ENCODE assay signal across 3 cellular contexts in the genomic region with DNA sequence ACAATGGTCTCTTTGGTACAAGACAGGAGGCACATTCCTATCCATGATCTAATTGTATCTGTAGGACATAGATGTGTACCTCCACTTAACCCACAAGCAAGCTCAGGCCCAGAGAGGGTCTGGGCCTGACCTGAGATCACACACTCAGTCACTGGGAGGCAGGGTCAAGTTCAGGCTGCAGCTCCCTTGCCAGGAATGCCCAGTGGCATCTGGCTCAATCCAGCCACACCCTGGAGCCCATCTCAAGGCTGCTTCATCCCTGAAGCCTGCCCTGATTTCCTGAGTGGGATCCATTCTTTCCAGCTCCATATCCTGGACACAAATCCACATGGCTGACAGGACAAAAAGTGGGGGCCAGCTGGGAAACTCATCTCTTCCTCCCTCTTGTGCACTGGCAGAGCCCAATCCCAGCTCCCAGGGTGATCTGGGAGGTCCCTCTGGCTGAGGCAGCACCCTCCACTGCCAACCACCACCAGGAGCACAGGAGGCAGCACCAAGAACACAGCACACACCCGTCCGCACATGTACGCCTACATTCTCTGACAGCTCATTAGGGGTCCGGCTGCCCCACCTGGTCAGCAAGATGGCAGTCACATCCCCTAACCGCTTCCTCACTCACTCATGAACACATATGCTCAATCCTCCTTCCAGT.
TF ChIP-seq lines count a peak whose summit lies in the region.

No MANE protein-coding gene starts in this region.

TF ChIP-seq in Ishikawa, 13 proteins besides CTCF, POLR2A, EP300 and RAD21:
- TF ChIP-seq TEAD4 (IDR thresholded peaks at IDR 0.05): 0 out of 2 replicates have a peak, but pooled peaks have one; percentile 16
- TF ChIP-seq TAF1 (IDR thresholded peaks at IDR 0.05; ENCODE audit: low read depth): no peak

TF ChIP-seq in H1, 55 proteins besides CTCF, POLR2A, EP300 and RAD21:
- TF ChIP-seq RFX5 (IDR thresholded peaks at IDR 0.05; ENCODE audit: borderline replicate concordance, low read depth, low read length): no peak
- no peak for TF ChIP-seq CHD1 (IDR thresholded peaks at IDR 0.05; ENCODE audit: low read depth, low read length)
- TF ChIP-seq POU5F1 (IDR thresholded peaks at IDR 0.05; ENCODE audit: low read depth, low read length): no peak
- no peak for TF ChIP-seq GTF2F1 (IDR thresholded peaks at IDR 0.05; ENCODE audit: borderline replicate concordance, low read depth, low read length)
- TF ChIP-seq, protein P1, sequence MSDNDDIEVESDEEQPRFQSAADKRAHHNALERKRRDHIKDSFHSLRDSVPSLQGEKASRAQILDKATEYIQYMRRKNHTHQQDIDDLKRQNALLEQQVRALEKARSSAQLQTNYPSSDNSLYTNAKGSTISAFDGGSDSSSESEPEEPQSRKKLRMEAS (IDR thresholded peaks at IDR 0.05): no peak
- TF ChIP-seq, protein P2, sequence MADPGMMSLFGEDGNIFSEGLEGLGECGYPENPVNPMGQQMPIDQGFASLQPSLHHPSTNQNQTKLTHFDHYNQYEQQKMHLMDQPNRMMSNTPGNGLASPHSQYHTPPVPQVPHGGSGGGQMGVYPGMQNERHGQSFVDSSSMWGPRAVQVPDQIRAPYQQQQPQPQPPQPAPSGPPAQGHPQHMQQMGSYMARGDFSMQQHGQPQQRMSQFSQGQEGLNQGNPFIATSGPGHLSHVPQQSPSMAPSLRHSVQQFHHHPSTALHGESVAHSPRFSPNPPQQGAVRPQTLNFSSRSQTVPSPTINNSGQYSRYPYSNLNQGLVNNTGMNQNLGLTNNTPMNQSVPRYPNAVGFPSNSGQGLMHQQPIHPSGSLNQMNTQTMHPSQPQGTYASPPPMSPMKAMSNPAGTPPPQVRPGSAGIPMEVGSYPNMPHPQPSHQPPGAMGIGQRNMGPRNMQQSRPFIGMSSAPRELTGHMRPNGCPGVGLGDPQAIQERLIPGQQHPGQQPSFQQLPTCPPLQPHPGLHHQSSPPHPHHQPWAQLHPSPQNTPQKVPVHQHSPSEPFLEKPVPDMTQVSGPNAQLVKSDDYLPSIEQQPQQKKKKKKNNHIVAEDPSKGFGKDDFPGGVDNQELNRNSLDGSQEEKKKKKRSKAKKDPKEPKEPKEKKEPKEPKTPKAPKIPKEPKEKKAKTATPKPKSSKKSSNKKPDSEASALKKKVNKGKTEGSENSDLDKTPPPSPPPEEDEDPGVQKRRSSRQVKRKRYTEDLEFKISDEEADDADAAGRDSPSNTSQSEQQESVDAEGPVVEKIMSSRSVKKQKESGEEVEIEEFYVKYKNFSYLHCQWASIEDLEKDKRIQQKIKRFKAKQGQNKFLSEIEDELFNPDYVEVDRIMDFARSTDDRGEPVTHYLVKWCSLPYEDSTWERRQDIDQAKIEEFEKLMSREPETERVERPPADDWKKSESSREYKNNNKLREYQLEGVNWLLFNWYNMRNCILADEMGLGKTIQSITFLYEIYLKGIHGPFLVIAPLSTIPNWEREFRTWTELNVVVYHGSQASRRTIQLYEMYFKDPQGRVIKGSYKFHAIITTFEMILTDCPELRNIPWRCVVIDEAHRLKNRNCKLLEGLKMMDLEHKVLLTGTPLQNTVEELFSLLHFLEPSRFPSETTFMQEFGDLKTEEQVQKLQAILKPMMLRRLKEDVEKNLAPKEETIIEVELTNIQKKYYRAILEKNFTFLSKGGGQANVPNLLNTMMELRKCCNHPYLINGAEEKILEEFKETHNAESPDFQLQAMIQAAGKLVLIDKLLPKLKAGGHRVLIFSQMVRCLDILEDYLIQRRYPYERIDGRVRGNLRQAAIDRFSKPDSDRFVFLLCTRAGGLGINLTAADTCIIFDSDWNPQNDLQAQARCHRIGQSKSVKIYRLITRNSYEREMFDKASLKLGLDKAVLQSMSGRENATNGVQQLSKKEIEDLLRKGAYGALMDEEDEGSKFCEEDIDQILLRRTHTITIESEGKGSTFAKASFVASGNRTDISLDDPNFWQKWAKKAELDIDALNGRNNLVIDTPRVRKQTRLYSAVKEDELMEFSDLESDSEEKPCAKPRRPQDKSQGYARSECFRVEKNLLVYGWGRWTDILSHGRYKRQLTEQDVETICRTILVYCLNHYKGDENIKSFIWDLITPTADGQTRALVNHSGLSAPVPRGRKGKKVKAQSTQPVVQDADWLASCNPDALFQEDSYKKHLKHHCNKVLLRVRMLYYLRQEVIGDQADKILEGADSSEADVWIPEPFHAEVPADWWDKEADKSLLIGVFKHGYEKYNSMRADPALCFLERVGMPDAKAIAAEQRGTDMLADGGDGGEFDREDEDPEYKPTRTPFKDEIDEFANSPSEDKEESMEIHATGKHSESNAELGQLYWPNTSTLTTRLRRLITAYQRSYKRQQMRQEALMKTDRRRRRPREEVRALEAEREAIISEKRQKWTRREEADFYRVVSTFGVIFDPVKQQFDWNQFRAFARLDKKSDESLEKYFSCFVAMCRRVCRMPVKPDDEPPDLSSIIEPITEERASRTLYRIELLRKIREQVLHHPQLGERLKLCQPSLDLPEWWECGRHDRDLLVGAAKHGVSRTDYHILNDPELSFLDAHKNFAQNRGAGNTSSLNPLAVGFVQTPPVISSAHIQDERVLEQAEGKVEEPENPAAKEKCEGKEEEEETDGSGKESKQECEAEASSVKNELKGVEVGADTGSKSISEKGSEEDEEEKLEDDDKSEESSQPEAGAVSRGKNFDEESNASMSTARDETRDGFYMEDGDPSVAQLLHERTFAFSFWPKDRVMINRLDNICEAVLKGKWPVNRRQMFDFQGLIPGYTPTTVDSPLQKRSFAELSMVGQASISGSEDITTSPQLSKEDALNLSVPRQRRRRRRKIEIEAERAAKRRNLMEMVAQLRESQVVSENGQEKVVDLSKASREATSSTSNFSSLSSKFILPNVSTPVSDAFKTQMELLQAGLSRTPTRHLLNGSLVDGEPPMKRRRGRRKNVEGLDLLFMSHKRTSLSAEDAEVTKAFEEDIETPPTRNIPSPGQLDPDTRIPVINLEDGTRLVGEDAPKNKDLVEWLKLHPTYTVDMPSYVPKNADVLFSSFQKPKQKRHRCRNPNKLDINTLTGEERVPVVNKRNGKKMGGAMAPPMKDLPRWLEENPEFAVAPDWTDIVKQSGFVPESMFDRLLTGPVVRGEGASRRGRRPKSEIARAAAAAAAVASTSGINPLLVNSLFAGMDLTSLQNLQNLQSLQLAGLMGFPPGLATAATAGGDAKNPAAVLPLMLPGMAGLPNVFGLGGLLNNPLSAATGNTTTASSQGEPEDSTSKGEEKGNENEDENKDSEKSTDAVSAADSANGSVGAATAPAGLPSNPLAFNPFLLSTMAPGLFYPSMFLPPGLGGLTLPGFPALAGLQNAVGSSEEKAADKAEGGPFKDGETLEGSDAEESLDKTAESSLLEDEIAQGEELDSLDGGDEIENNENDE (IDR thresholded peaks at IDR 0.05; ENCODE audit: insufficient replicate concordance, low read length): no peak
- TF ChIP-seq BRCA1 (IDR thresholded peaks at IDR 0.05; ENCODE audit: low read depth, low read length): no peak
- TF ChIP-seq SP4 (IDR thresholded peaks at IDR 0.05; ENCODE audit: low read length): no peak
- no peak for TF ChIP-seq TBP (IDR thresholded peaks at IDR 0.05; ENCODE audit: low read depth, low read length)
- TF ChIP-seq KDM1A (IDR thresholded peaks at IDR 0.05; ENCODE audit: borderline replicate concordance, low read length): no peak
- no peak for TF ChIP-seq POLR2AphosphoS5 (IDR thresholded peaks at IDR 0.05; ENCODE audit: low read depth, low read length)
- TF ChIP-seq HDAC2 (IDR thresholded peaks at IDR 0.05; ENCODE audit: borderline replicate concordance in 1 of 2, low read depth in 2 of 2, low read length in 2 of 2): no peak
- TF ChIP-seq YY1 (IDR thresholded peaks at IDR 0.05; ENCODE audit: low read depth, low read length): no peak
- no peak for TF ChIP-seq SP2 (IDR thresholded peaks at IDR 0.05; ENCODE audit: low read length)
TF ChIP-seq in H1: peak in this region for 0.

TF ChIP-seq in SK-N-SH treated with all-trans-retinoic acid at 6 μM for 48 hours, 23 proteins besides CTCF, POLR2A, EP300 and RAD21:
- TF ChIP-seq RARB (CRISPR knock-in tag; IDR thresholded peaks at IDR 0.05): no peak
- no peak for TF ChIP-seq GLIS3 (CRISPR knock-in tag; IDR thresholded peaks at IDR 0.05)
- no peak for TF ChIP-seq TOX (CRISPR knock-in tag; IDR thresholded peaks at IDR 0.05; ENCODE audit: borderline replicate concordance)
- TF ChIP-seq BACH2 (CRISPR knock-in tag; IDR thresholded peaks at IDR 0.05; ENCODE audit: borderline replicate concordance): no peak
- TF ChIP-seq ZC3H10 (CRISPR knock-in tag; IDR thresholded peaks at IDR 0.05): no peak
- TF ChIP-seq ZNF565 (CRISPR knock-in tag; conservative IDR thresholded peaks at IDR 0.05; ENCODE audit: low read depth): no peak
- no peak for TF ChIP-seq SNAI2 (CRISPR knock-in tag; IDR thresholded peaks at IDR 0.05)
